Comparison of ENCODE assay signal across 30 cellular contexts in the genomic region with DNA sequence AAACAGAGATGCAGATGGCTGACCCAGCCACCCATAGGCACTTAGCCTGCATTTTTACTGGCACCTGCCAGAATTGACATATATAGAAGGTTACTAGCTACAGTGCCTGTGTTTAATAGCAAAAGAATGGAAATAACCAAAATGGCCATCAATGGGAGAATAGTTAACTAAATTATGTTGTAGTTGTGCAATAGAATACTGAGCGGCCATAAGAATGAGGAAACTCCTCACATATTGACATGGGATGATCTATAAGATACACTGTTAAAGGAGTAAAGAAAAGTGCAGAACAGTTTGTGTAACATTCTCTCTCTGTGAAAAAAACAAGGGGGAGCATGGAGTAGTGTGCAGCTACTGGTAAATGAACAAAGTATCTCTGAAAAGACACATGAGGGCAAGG. TPM values are rescaled to one million over a fixed set of nuclear protein-coding genes. Genes with fewer than 3 reads are reported as not detected.
DNase-seq lines count a peak whose midpoint lies in the region; ATAC-seq and TF ChIP-seq lines count a peak whose summit lies in the region.
"Had no signal": no experiment of that assay in that cellular context is flagged by ENCODE, and none has a peak within 500 bp of the region (broad histone marks: within the 10 kb centered on the region; RNA-seq: fewer than 3 reads in every experiment).

No MANE protein-coding gene starts in this region.

- intact Hi-C loops in CD4-positive, alpha-beta T cell (cut with DNase I, micrococcal nuclease) = loop anchor here in 1 of 2 experiments (1.0 kb wide), 1 partner anchor 121 kb away; no protein-coding TSS in a partner anchor
- intact Hi-C loops in natural killer cell (cut with micrococcal nuclease) = no loop called here

- POLR2A ChIA-PET in CD4-positive, alpha-beta T cell (lab: Charles Lee) = interaction anchor here (0.8 to 1.1 kb wide), 2 partner anchors 9 to 62 kb away, joined by 3 to 4 read pairs; no protein-coding TSS in a partner anchor
- POLR2A ChIA-PET in WTC11 (lab: Charles Lee) = no interaction called here

- no peak overlapping the region for H3K27ac ChIP-seq in CD4-positive, alpha-beta T cell (ENCODE audit: low read depth, low read length)
- H3K27ac ChIP-seq: BLaER1 treated with 17β-estradiol and CSF1 and Interleukin-3, amounts not matched to agents 10 nM and 100 nM; brain microvascular endothelial cell; foreskin keratinocyte; KMS-11; left ventricle myocardium inferior; parathyroid adenoma had no signal

- CTCF ChIA-PET in CD4-positive, alpha-beta T cell (lab: Charles Lee) = interaction anchor here (0.9 kb wide), 1 partner anchor 56 kb away, joined by 7 read pairs; no protein-coding TSS in a partner anchor
- CTCF ChIA-PET in WTC11 (lab: Charles Lee) = interaction anchor here (0.9 to 2.6 kb wide), 5 partner anchors 46 to 101 kb away, joined by 3 to 7 read pairs (median 4); no protein-coding TSS in a partner anchor

- no peak overlapping the region for H3K4me3 Mint-ChIP-seq in CD4-positive, alpha-beta T cell
- H3K4me3 Mint-ChIP-seq in IgD-negative memory B cell = peak overlapping the region in 1 of 4 donors; percentile 20
- H3K4me3 Mint-ChIP-seq in WTC11 = no peak overlapping the region
- no peak overlapping the region for H3K4me3 Mint-ChIP-seq in natural killer cell
- H3K4me3 Mint-ChIP-seq: activated CD8-positive, alpha-beta T cell treated with anti-CD3 and anti-CD28 coated beads, Interleukin-2, amount 10 ng/mL, durations not matched to agents 7 days and 5 days; nephron; stimulated activated naive CD8-positive, alpha-beta T cell treated with anti-CD3 and anti-CD28 coated beads, Interleukin-15, amount 100 ng/mL, for 72 hours had no signal

- no peak for ATAC-seq in CD4-positive, alpha-beta T cell (ENCODE audit: poor library complexity)
- ATAC-seq in WTC11 (no peak), natural killer cell (no peak), HG02885 (IDR thresholded peaks at IDR 0.05; ENCODE audit: poor library complexity, unreplicated experiment) (no peak), HG03097 (IDR thresholded peaks at IDR 0.05; ENCODE audit: low FRiP score, unreplicated experiment) (no peak), HG03457 (IDR thresholded peaks at IDR 0.05; ENCODE audit: unreplicated experiment) (no peak)
- ATAC-seq: activated CD8-positive, alpha-beta T cell treated with anti-CD3 and anti-CD28 coated beads, Interleukin-2, amount 10 ng/mL, durations not matched to agents 7 days and 5 days; esophagus mucosa; foreskin keratinocyte; PC-3; sciatic nerve; stimulated activated naive CD8-positive, alpha-beta T cell treated with anti-CD3 and anti-CD28 coated beads, Interleukin-15, amount 100 ng/mL, for 72 hours had no signal

- peak overlapping the region; percentile 32 for H3K27ac Mint-ChIP-seq in CD4-positive, alpha-beta T cell
- H3K27ac Mint-ChIP-seq in IgD-negative memory B cell = peak overlapping the region; percentile 47 to 87 (median 79)
- H3K27ac Mint-ChIP-seq in WTC11 = peak overlapping the region; percentile 33
- H3K27ac Mint-ChIP-seq in natural killer cell = peak overlapping the region; percentile 97 to 100
- H3K27ac Mint-ChIP-seq: activated CD8-positive, alpha-beta T cell treated with anti-CD3 and anti-CD28 coated beads, Interleukin-2, amount 10 ng/mL, durations not matched to agents 7 days and 5 days had no signal

- peaks cover 5% of the 10 kb centered on the region for H3K4me1 Mint-ChIP-seq in CD4-positive, alpha-beta T cell (ENCODE audit: low read depth)
- H3K4me1 Mint-ChIP-seq in IgD-negative memory B cell (peaks cover 31 to 48% (median 33%) of the 10 kb centered on the region in 3 donors), WTC11 (peaks cover 17% of the 10 kb centered on the region), natural killer cell (peaks cover 67 to 71% of the 10 kb centered on the region in 2 donors)

- H3K36me3 Mint-ChIP-seq in CD4-positive, alpha-beta T cell (ENCODE audit: low read depth) = peaks cover 14% of the 10 kb centered on the region
- H3K36me3 Mint-ChIP-seq in IgD-negative memory B cell (peaks cover 2% of the 10 kb centered on the region), WTC11 (peaks cover 19% of the 10 kb centered on the region), natural killer cell (peaks cover 22% of the 10 kb centered on the region)

- no peaks in the 10 kb centered on the region for H3K27me3 ChIP-seq in CD4-positive, alpha-beta T cell (ENCODE audit: control insufficient read depth, insufficient read depth, low read length)
- H3K27me3 ChIP-seq: BLaER1 treated with 17β-estradiol and CSF1 and Interleukin-3, amounts not matched to agents 10 nM and 100 nM; brain microvascular endothelial cell; foreskin keratinocyte; thyroid gland had no signal

- no peak for DNase-seq in CD4-positive, alpha-beta T cell
- DNase-seq in WTC11 (ENCODE audit: low spot score) (no peak), natural killer cell (no peak)
- DNase-seq in activated effector memory CD4-positive, alpha-beta T cell treated with anti-CD3 and anti-CD28 coated beads, Interleukin-2, amount 50 U/mL, for 16 hours = no peak
- DNase-seq: activated CD4-positive, alpha-beta T cell treated with anti-CD3 and anti-CD28 coated beads for 1 hour; activated CD8-positive, alpha-beta T cell treated with anti-CD3 and anti-CD28 coated beads, Interleukin-2, amount 10 ng/mL, durations not matched to agents 7 days and 5 days; activated gamma-delta T cell treated with Interleukin-2 at 50 U/mL for 16 hours; activated T-cell treated with anti-CD3 and anti-CD28 coated beads for 4 hours; brain microvascular endothelial cell; effector memory CD4-positive, alpha-beta T cell; foreskin keratinocyte; left ventricle myocardium inferior; NCI-H1092; NCI-H187; NCI-H774; PC-3; SHP77 treated with DMSO at 0.1 percent for 48 hours; stimulated activated naive CD8-positive, alpha-beta T cell treated with anti-CD3 and anti-CD28 coated beads, Interleukin-15, amount 100 ng/mL, for 72 hours; SW 1271; thyroid gland had no signal

- no peaks in the 10 kb centered on the region for H3K9me3 Mint-ChIP-seq in CD4-positive, alpha-beta T cell
- H3K9me3 Mint-ChIP-seq in IgD-negative memory B cell = peaks cover 0 to 4% (median 0%) of the 10 kb centered on the region in 3 donors
- H3K9me3 Mint-ChIP-seq in WTC11 = peaks cover 9% of the 10 kb centered on the region
- H3K9me3 Mint-ChIP-seq in natural killer cell = no peaks in the 10 kb centered on the region
- H3K9me3 Mint-ChIP-seq: nephron; stimulated activated naive CD8-positive, alpha-beta T cell treated with anti-CD3 and anti-CD28 coated beads, Interleukin-15, amount 100 ng/mL, for 72 hours had no signal

- H3K27me3 Mint-ChIP-seq in CD4-positive, alpha-beta T cell = no peaks in the 10 kb centered on the region
- H3K27me3 Mint-ChIP-seq in IgD-negative memory B cell = no peaks in the 10 kb centered on the region
- H3K27me3 Mint-ChIP-seq in WTC11 (ENCODE audit: low read depth) = no peaks in the 10 kb centered on the region
- H3K27me3 Mint-ChIP-seq in natural killer cell (ENCODE audit: low read depth in 2 of 2) = no peaks in the 10 kb centered on the region
- H3K27me3 Mint-ChIP-seq: stimulated activated naive CD8-positive, alpha-beta T cell treated with anti-CD3 and anti-CD28 coated beads, Interleukin-15, amount 100 ng/mL, for 72 hours had no signal

- no peaks in the 10 kb centered on the region for H3K9me3 ChIP-seq in CD4-positive, alpha-beta T cell (ENCODE audit: control insufficient read depth, low read length)
- H3K9me3 ChIP-seq: BLaER1 treated with 17β-estradiol and CSF1 and Interleukin-3, amounts not matched to agents 10 nM and 100 nM; left ventricle myocardium inferior; thyroid gland had no signal

- TF ChIP-seq CTCF in CD4-positive, alpha-beta T cell (IDR thresholded peaks at IDR 0.05) = no peak
- TF ChIP-seq CTCF in WTC11 (IDR thresholded peaks at IDR 0.05) (no peak), natural killer cell (IDR thresholded peaks at IDR 0.05) (no peak)

TF ChIP-seq in WTC11, 78 proteins besides CTCF, POLR2A, EP300 and RAD21 (continues in another document):
- TF ChIP-seq ZNF671 (CRISPR knock-in tag; IDR thresholded peaks at IDR 0.05) = no peak
- TF ChIP-seq MXD4 (CRISPR knock-in tag; IDR thresholded peaks at IDR 0.05; ENCODE audit: borderline replicate concordance) = no peak
- TF ChIP-seq SMAD3 (CRISPR knock-in tag; IDR thresholded peaks at IDR 0.05; ENCODE audit: borderline replicate concordance) = no peak
- no peak for TF ChIP-seq MYBL2 (CRISPR knock-in tag; IDR thresholded peaks at IDR 0.05)
- TF ChIP-seq, protein P1, sequence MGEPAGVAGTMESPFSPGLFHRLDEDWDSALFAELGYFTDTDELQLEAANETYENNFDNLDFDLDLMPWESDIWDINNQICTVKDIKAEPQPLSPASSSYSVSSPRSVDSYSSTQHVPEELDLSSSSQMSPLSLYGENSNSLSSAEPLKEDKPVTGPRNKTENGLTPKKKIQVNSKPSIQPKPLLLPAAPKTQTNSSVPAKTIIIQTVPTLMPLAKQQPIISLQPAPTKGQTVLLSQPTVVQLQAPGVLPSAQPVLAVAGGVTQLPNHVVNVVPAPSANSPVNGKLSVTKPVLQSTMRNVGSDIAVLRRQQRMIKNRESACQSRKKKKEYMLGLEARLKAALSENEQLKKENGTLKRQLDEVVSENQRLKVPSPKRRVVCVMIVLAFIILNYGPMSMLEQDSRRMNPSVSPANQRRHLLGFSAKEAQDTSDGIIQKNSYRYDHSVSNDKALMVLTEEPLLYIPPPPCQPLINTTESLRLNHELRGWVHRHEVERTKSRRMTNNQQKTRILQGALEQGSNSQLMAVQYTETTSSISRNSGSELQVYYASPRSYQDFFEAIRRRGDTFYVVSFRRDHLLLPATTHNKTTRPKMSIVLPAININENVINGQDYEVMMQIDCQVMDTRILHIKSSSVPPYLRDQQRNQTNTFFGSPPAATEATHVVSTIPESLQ (CRISPR knock-in tag; IDR thresholded peaks at IDR 0.05) = no peak
- no peak for TF ChIP-seq NFYB (CRISPR knock-in tag; conservative IDR thresholded peaks at IDR 0.05; ENCODE audit: low read depth)
- no peak for TF ChIP-seq ZBTB21 (CRISPR knock-in tag; IDR thresholded peaks at IDR 0.05; ENCODE audit: borderline replicate concordance)
- no peak for TF ChIP-seq FOXJ3 (CRISPR knock-in tag; IDR thresholded peaks at IDR 0.05; ENCODE audit: borderline replicate concordance)
- no peak for TF ChIP-seq FOXP1 (CRISPR knock-in tag; IDR thresholded peaks at IDR 0.05; ENCODE audit: borderline replicate concordance)
- no peak for TF ChIP-seq RORB (CRISPR knock-in tag; IDR thresholded peaks at IDR 0.05)
- TF ChIP-seq JUN (CRISPR knock-in tag; IDR thresholded peaks at IDR 0.05) = no peak
- TF ChIP-seq SMAD4 (CRISPR knock-in tag; IDR thresholded peaks at IDR 0.05) = no peak

RNA-seq across cellular contexts. Expression of a gene that starts 21.5 kb away (rescaled TPM):
- 10 to 100 TPM; 65.7 to 69.8 TPM for total RNA-seq in CD4-positive, alpha-beta T cell
- 20.7 TPM for polyA plus RNA-seq in IgD-negative memory B cell
- total RNA-seq in WTC11 (2021) (76.4 to 98.8 TPM (median 78.3 TPM) in 3 replicates), natural killer cell (100 to 1,000 TPM; 293 to 327 (median 296) TPM)

RNA-seq across cellular contexts. Expression of a gene that starts 56.5 kb away (rescaled TPM):
- 1 to 10 TPM; 4.0 to 4.5 TPM for total RNA-seq in CD4-positive, alpha-beta T cell
- polyA plus RNA-seq in IgD-negative memory B cell = not detected
- 3.7 to 5.0 TPM (median 4.9 TPM) in 3 replicates for total RNA-seq in WTC11 (2021)
- total RNA-seq in natural killer cell = 10 to 100 TPM in 1 of 3 donors, 1 to 10 TPM in 2; 8.7 to 11.9 (median 9.0) TPM

Comparison
In these comparisons a context has a peak if more than half of its experiments do, and no peak if none do; other contexts are left out.
1. H3K27ac Mint-ChIP-seq: peak in every context shown above with its lines; median percentile 98 in natural killer cell; 79 in IgD-negative memory B cell; 33 in WTC11; 32 in CD4-positive, alpha-beta T cell.